Comparison of ENCODE assay signal across 6 cellular contexts in genomic region chr4:19133315-19133714, GRCh38.
"Had no signal": no experiment of that assay in that cellular context is flagged by ENCODE, and none has a peak within 500 bp of the region (broad histone marks: within the 10 kb centered on the region; RNA-seq: fewer than 3 reads in every experiment).

No MANE protein-coding gene starts in this region.

- DNase-seq: KBM-7, KG1 had no signal

- ATAC-seq: K562 had no signal

- H3K27ac ChIP-seq: HL-60, KMS-11 had no signal

- H3K4me3 ChIP-seq: K562 had no signal

- H3K9ac ChIP-seq: KMS-11 had no signal

- H3K4me2 ChIP-seq: KMS-11 had no signal

- FAIRE-seq: HTR-8/SVneo, K562 had no signal
